8 cellular contexts compared by ENCODE assay signal in genomic region chr2:27664622-27665363, GRCh38. TPM values are rescaled to one million over a fixed set of nuclear protein-coding genes. Genes with fewer than 3 reads are reported as not detected.
DNase-seq lines count a peak whose midpoint lies in the region; ATAC-seq and TF ChIP-seq lines count a peak whose summit lies in the region.

No MANE protein-coding gene starts in this region.

- H4K20me1 ChIP-seq in BLaER1 (no peaks in the 10 kb centered on the region), MM.1S (ENCODE audit: insufficient read depth, low read length) (no peaks in the 10 kb centered on the region)

- no peaks in the 10 kb centered on the region for H3K9me3 Mint-ChIP-seq in natural killer cell

- TF ChIP-seq CTCF in MM.1S (IDR thresholded peaks at IDR 0.05; ENCODE audit: low read length) (no peak), coronary artery (IDR thresholded peaks at IDR 0.05) (no peak), natural killer cell (IDR thresholded peaks at IDR 0.05) (no peak)

- peaks cover 20% of the 10 kb centered on the region for H3K36me3 Mint-ChIP-seq in natural killer cell

- no peaks in the 10 kb centered on the region for H3K9me2 ChIP-seq in MM.1S (replicated peaks; ENCODE audit: insufficient read depth, low read length)

- H3K9ac ChIP-seq in BLaER1 (peak overlapping the region; percentile 95), MM.1S (ENCODE audit: low read length) (peak overlapping the region; percentile 77; the same call in 1 of the 2 replicates)

- DNase-seq in MM.1S = peak; percentile 7
- DNase-seq in coronary artery (ENCODE audit: low spot score) = no peak
- no peak for DNase-seq in natural killer cell
- no peak for DNase-seq in caudate nucleus (lab: John Stamatoyannopoulos, UW)
- DNase-seq in AG08395 (ENCODE audit: low spot score) = no peak
- no peak for DNase-seq in OCI-M2 (lab: John Stamatoyannopoulos, UW; ENCODE audit: unreplicated experiment)
- no peak for DNase-seq in NCI-H2227 treated with DMSO at 0.1 percent for 48 hours (lab: John Stamatoyannopoulos, UW)

- H3K27me3 ChIP-seq in BLaER1 (no peaks in the 10 kb centered on the region), MM.1S (replicated peaks; ENCODE audit: insufficient read depth, low read length) (no peaks in the 10 kb centered on the region)

- no peak overlapping the region for H3K27ac ChIP-seq in BLaER1
- H3K27ac ChIP-seq in MM.1S (ENCODE audit: low read length) = no peak overlapping the region
- H3K27ac ChIP-seq in coronary artery = no peak overlapping the region
- no peak overlapping the region for H3K27ac ChIP-seq in caudate nucleus (ENCODE audit: low read depth, low read length)

- intact Hi-C loops in natural killer cell (cut with micrococcal nuclease) = loop anchor here (5.0 kb wide), 1 partner anchor 37 kb away; the partner anchor contains the start of genes CCDC121 and GPN1

- peak overlapping the region; percentile 94 for H2AFZ ChIP-seq in MM.1S (ENCODE audit: low read length)

- H3K9me3 ChIP-seq in BLaER1 = no peaks in the 10 kb centered on the region
- no peaks in the 10 kb centered on the region for H3K9me3 ChIP-seq in MM.1S (replicated peaks; ENCODE audit: insufficient read depth, low read length)

- H3K79me2 ChIP-seq in MM.1S (ENCODE audit: low read length) = peaks cover 36% of the 10 kb centered on the region

- no peaks in the 10 kb centered on the region for H3F3A ChIP-seq in MM.1S (ENCODE audit: insufficient read depth, low read length)

- no peaks in the 10 kb centered on the region for H3K27me3 Mint-ChIP-seq in natural killer cell (ENCODE audit: low read depth in 2 of 2)

- H3K4me3 ChIP-seq in BLaER1 (peak overlapping the region; percentile 90), MM.1S (ENCODE audit: low read length) (peak overlapping the region; percentile 83), coronary artery (peak overlapping the region; percentile 89)

- no peak for ATAC-seq in natural killer cell

- peaks cover 37 to 39% of the 10 kb centered on the region in 2 donors for H3K4me1 Mint-ChIP-seq in natural killer cell

- H3K27ac Mint-ChIP-seq in natural killer cell = peak overlapping the region; percentile 99

- H3K4me3 Mint-ChIP-seq in natural killer cell = peak overlapping the region; percentile 99

- H3K36me3 ChIP-seq in BLaER1 (peaks cover 51% of the 10 kb centered on the region), MM.1S (replicated peaks; ENCODE audit: insufficient read depth, low read length) (peaks cover 5% of the 10 kb centered on the region)

- peak overlapping the region; percentile 97 for H3K4me2 ChIP-seq in BLaER1
- H3K4me2 ChIP-seq in MM.1S (ENCODE audit: low read depth, low read length) = peak overlapping the region; percentile 83

- peaks cover 30% of the 10 kb centered on the region for H3K4me1 ChIP-seq in BLaER1
- H3K4me1 ChIP-seq in MM.1S (ENCODE audit: low read length) = peaks cover 9% of the 10 kb centered on the region

RNA-seq across cellular contexts. Expression of gene SLC4A1AP, which starts 1.1 kb away (rescaled TPM):
- total RNA-seq in natural killer cell = 10 to 100 TPM; 22.0 to 26.0 (median 24.8) TPM

RNA-seq across cellular contexts. Expression of gene SUPT7L, which starts 1.4 kb away (rescaled TPM):
- total RNA-seq in natural killer cell = 10 to 100 TPM; 52.2 to 53.7 (median 52.8) TPM

RNA-seq across cellular contexts. Expression of gene GPN1, which starts 35.9 kb away (rescaled TPM):
- total RNA-seq in natural killer cell = 10 to 100 TPM; 31.5 to 36.1 (median 34.9) TPM

RNA-seq across cellular contexts. Expression of gene CCDC121, which starts 36.0 kb away (rescaled TPM):
- under 1 TPM; 0.25 to 0.58 (median 0.42) TPM for total RNA-seq in natural killer cell
